In genomic region chr2:60880988-60881932, GRCh38 we compare ENCODE assay signal across 1 cellular context.
TF ChIP-seq lines count a peak whose summit lies in the region.

REL (plus strand) TSS chr2:60881574; CDS start chr2:60881841, 267 bp downstream.

TF ChIP-seq in HepG2, 621 proteins besides CTCF, POLR2A, EP300 and RAD21 (continued from another document and continues in another):
- TF ChIP-seq NR0B2 (CRISPR knock-in tag; IDR thresholded peaks at IDR 0.05) (peak; percentile 67; the same call in 1 of the 2 replicates), GMEB2 (CRISPR knock-in tag; IDR thresholded peaks at IDR 0.05; ENCODE audit: low read depth) (peak; percentile 80), RBFOX2 (IDR thresholded peaks at IDR 0.05; ENCODE audit: low read depth, low read length) (peak; percentile 92), ZFP36L1 (CRISPR knock-in tag; IDR thresholded peaks at IDR 0.05) (no peak), IRF9 (CRISPR knock-in tag; IDR thresholded peaks at IDR 0.05; ENCODE audit: borderline replicate concordance) (peak; percentile 85; the same call in 1 of the 2 replicates), MED13 (CRISPR knock-in tag; IDR thresholded peaks at IDR 0.05) (peak; percentile 56; the same call in 1 of the 2 replicates), RERE (CRISPR knock-in tag; IDR thresholded peaks at IDR 0.05; ENCODE audit: low read depth) (peak; percentile 52; the same call in 1 of the 2 replicates), MTF1 (CRISPR knock-in tag; IDR thresholded peaks at IDR 0.05) (peak; percentile 57; the same call in 1 of the 2 replicates), AHDC1 (CRISPR knock-in tag; IDR thresholded peaks at IDR 0.05; ENCODE audit: borderline replicate concordance) (peak; percentile 38; the same call in 1 of the 2 replicates), MEIS1 (CRISPR knock-in tag; IDR thresholded peaks at IDR 0.05; ENCODE audit: borderline replicate concordance) (peak; percentile 34; the same call in 1 of the 2 replicates), ZNF367 (CRISPR knock-in tag; IDR thresholded peaks at IDR 0.05; ENCODE audit: borderline replicate concordance) (0 out of 2 replicates have a peak, but pooled peaks have one; percentile 41), ZNF687 (CRISPR knock-in tag; IDR thresholded peaks at IDR 0.05) (peak; percentile 90), ZSCAN12 (CRISPR knock-in tag; IDR thresholded peaks at IDR 0.05) (peak; percentile 80), NFKBIZ (CRISPR knock-in tag; IDR thresholded peaks at IDR 0.05) (peak; percentile 15; the same call in 1 of the 2 replicates), ZBTB38 (CRISPR knock-in tag; IDR thresholded peaks at IDR 0.05) (peak; percentile 62), ASH2L (IDR thresholded peaks at IDR 0.05; ENCODE audit: insufficient read length, low read depth, low read length) (peak; percentile 96), ZNF580 (CRISPR knock-in tag; IDR thresholded peaks at IDR 0.05; ENCODE audit: borderline replicate concordance, low read depth) (peak; percentile 71; the same call in 1 of the 2 replicates), TFE3 (CRISPR knock-in tag; IDR thresholded peaks at IDR 0.05) (peak; percentile 48; the same call in 1 of the 2 replicates), SNAPC5 (CRISPR knock-in tag; IDR thresholded peaks at IDR 0.05; ENCODE audit: borderline replicate concordance) (0 out of 2 replicates have a peak, but pooled peaks have one; percentile 57), ATF1 (CRISPR knock-in tag; IDR thresholded peaks at IDR 0.05) (no peak; the same call in none of the 2 replicates), PAWR (CRISPR knock-in tag; IDR thresholded peaks at IDR 0.05; ENCODE audit: borderline replicate concordance) (0 out of 2 replicates have a peak, but pooled peaks have one; percentile 62), ZNF205 (CRISPR knock-in tag; IDR thresholded peaks at IDR 0.05) (peak; percentile 52; the same call in 1 of the 2 replicates), KAT7 (CRISPR knock-in tag; IDR thresholded peaks at IDR 0.05; ENCODE audit: borderline replicate concordance) (peak; percentile 95; the same call in 1 of the 2 replicates), ZHX1 (CRISPR knock-in tag; IDR thresholded peaks at IDR 0.05; ENCODE audit: low read depth) (peak; percentile 68; the same call in 1 of the 2 replicates), ZNF317 (CRISPR knock-in tag; IDR thresholded peaks at IDR 0.05) (peak; percentile 66; the same call in 1 of the 2 replicates), TOPORS (CRISPR knock-in tag; IDR thresholded peaks at IDR 0.05) (peak; percentile 96; the same call in 1 of the 2 replicates), ATRX (CRISPR knock-in tag; IDR thresholded peaks at IDR 0.05; ENCODE audit: borderline replicate concordance) (no peak), HNRNPL (IDR thresholded peaks at IDR 0.05; ENCODE audit: low read depth, low read length) (no peak)
